ENCODE assay signal across 2 cellular contexts in the genomic region with DNA sequence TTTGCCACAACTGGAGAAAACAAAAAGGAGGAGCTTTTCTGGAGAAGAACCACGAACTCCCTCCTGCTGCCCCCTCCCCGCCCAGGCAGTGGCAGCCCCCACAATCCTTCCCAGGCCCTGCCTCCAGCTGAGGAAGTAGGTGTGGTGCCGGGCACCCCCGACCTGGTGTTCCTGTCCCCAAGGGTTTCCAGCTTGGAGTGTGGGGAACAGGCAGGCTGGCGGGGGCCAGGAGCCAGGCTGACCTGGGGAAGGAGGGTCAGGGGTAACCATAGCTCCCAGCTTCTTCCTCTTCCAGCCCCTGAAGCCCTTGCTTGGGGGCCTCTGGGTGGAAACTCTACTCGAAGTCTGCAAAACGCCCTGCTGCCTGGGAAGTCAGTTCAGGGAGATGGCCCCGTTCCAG.
TF ChIP-seq lines count a peak whose summit lies in the region.

No MANE protein-coding gene starts in this region.

TF ChIP-seq in A549, 52 proteins besides CTCF, POLR2A, EP300 and RAD21:
- TF ChIP-seq HES2 (IDR thresholded peaks at IDR 0.05) = no peak
- TF ChIP-seq RARB (CRISPR knock-in tag; IDR thresholded peaks at IDR 0.05) = no peak
- TF ChIP-seq NR3C1 (IDR thresholded peaks at IDR 0.05) = no peak
- no peak for TF ChIP-seq RNF2 (IDR thresholded peaks at IDR 0.05; ENCODE audit: borderline replicate concordance, low read depth)
- TF ChIP-seq CHD2 (IDR thresholded peaks at IDR 0.05; ENCODE audit: low read length, partially characterized antibody) = no peak
- TF ChIP-seq HOXB5 (CRISPR knock-in tag; IDR thresholded peaks at IDR 0.05) = no peak
- no peak for TF ChIP-seq MAFK (IDR thresholded peaks at IDR 0.05; ENCODE audit: partially characterized antibody)
- TF ChIP-seq SMC3 (IDR thresholded peaks at IDR 0.05) = no peak
- no peak for TF ChIP-seq TFCP2L1 (CRISPR knock-in tag; IDR thresholded peaks at IDR 0.05)
- TF ChIP-seq HEYL (CRISPR knock-in tag; IDR thresholded peaks at IDR 0.05) = no peak
- no peak for TF ChIP-seq TP53 (CRISPR knock-in tag; IDR thresholded peaks at IDR 0.05)
- no peak for TF ChIP-seq USF2 (IDR thresholded peaks at IDR 0.05)
- no peak for TF ChIP-seq KDM1A (IDR thresholded peaks at IDR 0.05; ENCODE audit: low read depth)
- no peak for TF ChIP-seq ZC3H11A (IDR thresholded peaks at IDR 0.05)
- TF ChIP-seq SREBF2 (IDR thresholded peaks at IDR 0.05) = no peak
- no peak for TF ChIP-seq GATA3 (IDR thresholded peaks at IDR 0.05; ENCODE audit: borderline replicate concordance)

TF ChIP-seq in IMR-90, 13 proteins besides CTCF, POLR2A, EP300 and RAD21:
- TF ChIP-seq MXI1 (IDR thresholded peaks at IDR 0.05; ENCODE audit: borderline replicate concordance, low read depth, low read length) = no peak
- no peak for TF ChIP-seq CHD1 (IDR thresholded peaks at IDR 0.05; ENCODE audit: low read depth, low read length)
- no peak for TF ChIP-seq RFX5 (IDR thresholded peaks at IDR 0.05; ENCODE audit: low read depth, low read length)
- no peak for TF ChIP-seq SMC3 (IDR thresholded peaks at IDR 0.05; ENCODE audit: low read depth, low read length)
- no peak for TF ChIP-seq MAFK (IDR thresholded peaks at IDR 0.05; ENCODE audit: low read depth, low read length)
- no peak for TF ChIP-seq USF2 (IDR thresholded peaks at IDR 0.05; ENCODE audit: low read depth, low read length)
- no peak for TF ChIP-seq FOS (IDR thresholded peaks at IDR 0.05; ENCODE audit: low read depth, low read length)
- TF ChIP-seq CEBPB (IDR thresholded peaks at IDR 0.05; ENCODE audit: low read depth, low read length) = no peak
- no peak for TF ChIP-seq BHLHE40 (IDR thresholded peaks at IDR 0.05; ENCODE audit: low read depth, low read length)
